ENCODE assay signal across 16 cellular contexts in genomic region chr14:95421741-95422140, GRCh38.
A peak's percentile ranks its signal among the peaks of the same experiment; 100 is the strongest.
DNase-seq lines count a peak whose midpoint lies in the region; ATAC-seq and TF ChIP-seq lines count a peak whose summit lies in the region.
"Had no signal": no experiment of that assay in that cellular context is flagged by ENCODE, and none has a peak within 500 bp of the region (broad histone marks: within the 10 kb centered on the region; RNA-seq: fewer than 3 reads in every experiment).

No MANE protein-coding gene starts in this region.

- H4K20me1 ChIP-seq in neural progenitor cell (ENCODE audit: low read depth) = no peaks in the 10 kb centered on the region

- H3K9me3 Mint-ChIP-seq in effector memory CD8-positive, alpha-beta T cell = peaks cover 0 to 8% of the 10 kb centered on the region in 2 donors
- peaks cover 7% of the 10 kb centered on the region for H3K9me3 Mint-ChIP-seq in neural progenitor cell
- H3K9me3 Mint-ChIP-seq: CD4-positive, alpha-beta T cell had no signal

- H3K27ac ChIP-seq in neural progenitor cell = no peak overlapping the region

- peaks cover 1 to 3% of the 10 kb centered on the region in 2 donors for H3K4me1 Mint-ChIP-seq in effector memory CD8-positive, alpha-beta T cell (ENCODE audit: low read depth in 2 of 2)
- H3K4me1 Mint-ChIP-seq in neural progenitor cell = no peaks in the 10 kb centered on the region
- H3K4me1 Mint-ChIP-seq: B cell, GM23338 had no signal

- intact Hi-C loops in posterior vena cava (cut with DNase I) = no loop called here

- H2AFZ ChIP-seq in neural progenitor cell (replicated peaks) = no peak overlapping the region
- H2AFZ ChIP-seq: GM23338 had no signal

- ATAC-seq in effector memory CD8-positive, alpha-beta T cell (replicated peaks) = no peak
- ATAC-seq in SK-N-SH treated with all-trans-retinoic acid at 6 μM for 48 hours (no peak), HG03045 (IDR thresholded peaks at IDR 0.05; ENCODE audit: unreplicated experiment) (no peak)
- ATAC-seq: GM12878, GM23338 had no signal

- TF ChIP-seq CTCF in neural progenitor cell (IDR thresholded peaks at IDR 0.05) = no peak

- no peak overlapping the region for H3K4me3 ChIP-seq in neural progenitor cell
- H3K4me3 ChIP-seq: GM12878, GM23338 had no signal

- no peak overlapping the region for H3K4me2 ChIP-seq in neural progenitor cell
- H3K4me2 ChIP-seq: GM23338 had no signal

- H3K36me3 Mint-ChIP-seq in effector memory CD8-positive, alpha-beta T cell (ENCODE audit: insufficient read depth) = peaks cover 27% of the 10 kb centered on the region
- H3K36me3 Mint-ChIP-seq in neural progenitor cell = no peaks in the 10 kb centered on the region

- H3K4me3 Mint-ChIP-seq in effector memory CD8-positive, alpha-beta T cell = no peak overlapping the region
- no peak overlapping the region for H3K4me3 Mint-ChIP-seq in neural progenitor cell
- H3K4me3 Mint-ChIP-seq: B cell; CD4-positive, alpha-beta T cell; GM23338; H9 had no signal

- no peaks in the 10 kb centered on the region for H3F3A ChIP-seq in neural progenitor cell (ENCODE audit: low read depth)

- H3K36me3 ChIP-seq in neural progenitor cell = no peaks in the 10 kb centered on the region

- DNase-seq in ELR (ENCODE audit: low read depth) = peak; percentile 40
- peak; percentile 20 for DNase-seq in M059J (ENCODE audit: low read depth)
- no peak for DNase-seq in effector memory CD8-positive, alpha-beta T cell
- DNase-seq in neural progenitor cell (ENCODE audit: low spot score) = no peak
- no peak for DNase-seq in posterior vena cava (ENCODE audit: low spot score)
- DNase-seq: C1 segment of cervical spinal cord; Calu3; CD4-positive, alpha-beta T cell; DMS 273 treated with DMSO at 0.1 percent for 48 hours; H9; IMR-90 had no signal

- no peaks in the 10 kb centered on the region for H3K27me3 ChIP-seq in neural progenitor cell

- H3K9ac ChIP-seq in neural progenitor cell = no peak overlapping the region

- H3K27ac Mint-ChIP-seq in effector memory CD8-positive, alpha-beta T cell = peak overlapping the region; percentile 62 to 78
- H3K27ac Mint-ChIP-seq in neural progenitor cell = peak overlapping the region; percentile 16
- H3K27ac Mint-ChIP-seq: B cell; CD4-positive, alpha-beta T cell; GM23338; H9 had no signal

- no peaks in the 10 kb centered on the region for H3K27me3 Mint-ChIP-seq in effector memory CD8-positive, alpha-beta T cell
- peaks cover 6% of the 10 kb centered on the region for H3K27me3 Mint-ChIP-seq in neural progenitor cell (ENCODE audit: insufficient read depth, low read depth)
- H3K27me3 Mint-ChIP-seq: B cell; CD4-positive, alpha-beta T cell had no signal

- no peaks in the 10 kb centered on the region for H3K9me3 ChIP-seq in neural progenitor cell (ENCODE audit: low read depth)

- no peaks in the 10 kb centered on the region for H3K79me2 ChIP-seq in neural progenitor cell (ENCODE audit: low read depth)

- H3K4me1 ChIP-seq in neural progenitor cell = no peaks in the 10 kb centered on the region

TF ChIP-seq in SK-N-SH treated with all-trans-retinoic acid at 6 μM for 48 hours, 23 proteins besides CTCF, POLR2A, EP300 and RAD21:
- no peak for TF ChIP-seq PPARA (CRISPR knock-in tag; IDR thresholded peaks at IDR 0.05; ENCODE audit: borderline replicate concordance)
- no peak for TF ChIP-seq ARNTL (CRISPR knock-in tag; IDR thresholded peaks at IDR 0.05; ENCODE audit: borderline replicate concordance, low read depth)
- no peak for TF ChIP-seq CSRNP3 (CRISPR knock-in tag; IDR thresholded peaks at IDR 0.05)
- no peak for TF ChIP-seq ZFP3 (CRISPR knock-in tag; IDR thresholded peaks at IDR 0.05)
- TF ChIP-seq ZNF70 (CRISPR knock-in tag; IDR thresholded peaks at IDR 0.05) = no peak
- no peak for TF ChIP-seq ZFP30 (CRISPR knock-in tag; IDR thresholded peaks at IDR 0.05)
- TF ChIP-seq BACH2 (CRISPR knock-in tag; IDR thresholded peaks at IDR 0.05; ENCODE audit: borderline replicate concordance) = no peak

Comparison
In these comparisons a context has a peak if more than half of its experiments do, and no peak if none do; other contexts are left out.
1. DNase-seq: peak in ELR (single experiment) and M059J (single experiment); none in effector memory CD8-positive, alpha-beta T cell (0 of 3), neural progenitor cell (single experiment) and posterior vena cava (single experiment).